30 cellular contexts compared by ENCODE assay signal in genomic region chr1:26945728-26946127, GRCh38. TPM values are rescaled to one million over a fixed set of nuclear protein-coding genes. Genes with fewer than 3 reads are reported as not detected.
A peak's percentile ranks its signal among the peaks of the same experiment; 100 is the strongest.
DNase-seq lines count a peak whose midpoint lies in the region; ATAC-seq, FAIRE-seq and TF ChIP-seq lines count a peak whose summit lies in the region.
"Had no signal": no experiment of that assay in that cellular context is flagged by ENCODE, and none has a peak within 500 bp of the region (broad histone marks: within the 10 kb centered on the region; RNA-seq: fewer than 3 reads in every experiment).

No MANE protein-coding gene starts in this region.

- POLR2A ChIA-PET in WTC11 (lab: Charles Lee) (no interaction called here), A673 (lab: Charles Lee; ENCODE audit: low non-redundant PET) (no interaction called here)

- DNase-seq in bronchial epithelial cell (ENCODE audit: low read depth) (no peak), heart right ventricle (peak; percentile 21 to 29), right lobe of liver (peak; percentile 75 to 88 (median 87)), spleen (peak; percentile 30), WTC11 (ENCODE audit: low spot score) (no peak), A673 (ENCODE audit: low spot score) (no peak)
- DNase-seq: activated CD4-positive, alpha-beta T cell treated with anti-CD3 and anti-CD28 coated beads for 48 hours; activated T-cell treated with anti-CD3 and anti-CD28 coated beads for 4 hours; anterior cingulate cortex; endodermal cell; kidney; NCI-H1694 treated with DMSO at 0.1 percent for 48 hours; NCI-H82; stimulated activated CD4-positive, alpha-beta T cell treated with anti-CD3 and anti-CD28 coated beads, Interleukin-15, amount 100 ng/mL, for 24 hours; T1000; upper lobe of right lung; WERI-Rb-1 had no signal

- TF ChIP-seq POLR2A in right lobe of liver (IDR thresholded peaks at IDR 0.05) = no peak
- TF ChIP-seq POLR2A in spleen (IDR thresholded peaks at IDR 0.05) = no peak

- H3K27ac Mint-ChIP-seq in WTC11 = no peak overlapping the region
- H3K27ac Mint-ChIP-seq: activated naive CD8-positive, alpha-beta T cell; endodermal cell; memory B cell; stimulated activated memory B cell treated with anti-CD40 and anti-IgM and Interleukin-4, amounts not matched to agents 10 μg/mL and 1 μg/mL and 100 μg/mL, for 72 hours had no signal

- H3K36me3 ChIP-seq in bronchial epithelial cell (ENCODE audit: control insufficient read depth, insufficient read depth, low read length) (peaks cover 32% of the 10 kb centered on the region), heart right ventricle (peaks cover 0 to 69% (median 40%) of the 10 kb centered on the region in 9 donors), right lobe of liver (peaks cover 8 to 38% (median 15%) of the 10 kb centered on the region in 4 donors), spleen (peaks cover 10 to 67% (median 60%) of the 10 kb centered on the region in 6 donors), A673 (ENCODE audit: insufficient read depth, low read length, poor library complexity, severe bottlenecking) (peaks cover 54% of the 10 kb centered on the region)

- TF ChIP-seq CTCF in bronchial epithelial cell (IDR thresholded peaks at IDR 0.05; ENCODE audit: insufficient read depth, low read length, severe bottlenecking) (no peak), heart right ventricle (IDR thresholded peaks at IDR 0.05) (no peak), right lobe of liver (IDR thresholded peaks at IDR 0.05) (no peak), spleen (IDR thresholded peaks at IDR 0.05 in 8 of 11, conservative IDR thresholded peaks at IDR 0.05 in 3 of 11) (no peak), WTC11 (IDR thresholded peaks at IDR 0.05) (no peak), A673 (conservative IDR thresholded peaks at IDR 0.05; ENCODE audit: low read depth, low read length) (no peak)

- intact Hi-C loops in heart right ventricle (cut with DNase I) (loop anchor here in 1 of 10 donors (2.0 kb wide), 1 partner anchor 21 kb away; no protein-coding TSS in a partner anchor), right lobe of liver (cut with DNase I) (no loop called here), spleen (cut with DNase I; ENCODE audit: low total_unique reads) (no loop called here), A673 (cut with micrococcal nuclease; ENCODE audit: unreplicated experiment) (no loop called here)

- 64 to 81% methylated on average over 8 of the region's 8 CpGs for WGBS in heart right ventricle, 2 donors
- 41% methylated on average over 6 of the region's 8 CpGs for WGBS in right lobe of liver (ENCODE audit: insufficient coverage, low coverage, low lambda C conversion rate, missing lambda C conversion rate)
- 73 to 89% (median 81%) methylated on average over 8 of the region's 8 CpGs for WGBS in spleen, 5 donors

- CTCF ChIA-PET in WTC11 (lab: Charles Lee) (no interaction called here), A673 (lab: Charles Lee) (no interaction called here)

- no peaks in the 10 kb centered on the region for H3K27me3 Mint-ChIP-seq in WTC11 (ENCODE audit: low read depth)
- H3K27me3 Mint-ChIP-seq: activated naive CD8-positive, alpha-beta T cell; memory B cell; stimulated activated memory B cell treated with anti-CD40 and anti-IgM and Interleukin-4, amounts not matched to agents 10 μg/mL and 1 μg/mL and 100 μg/mL, for 72 hours had no signal

- ATAC-seq in heart right ventricle (peak; percentile 38 to 66 (median 50)), right lobe of liver (peak; percentile 71 to 77 (median 74)), GM21576 (IDR thresholded peaks at IDR 0.05; ENCODE audit: unreplicated experiment) (no peak), HG02852 (IDR thresholded peaks at IDR 0.05; ENCODE audit: unreplicated experiment) (no peak), WTC11 (no peak)
- ATAC-seq: esophagus mucosa; stimulated activated memory B cell treated with anti-CD40 and anti-IgM and Interleukin-4, amounts not matched to agents 10 μg/mL and 1 μg/mL and 100 μg/mL, for 72 hours; upper lobe of right lung had no signal

- peaks cover 47% of the 10 kb centered on the region for H3K36me3 Mint-ChIP-seq in WTC11

- no peaks in the 10 kb centered on the region for H3K9me3 Mint-ChIP-seq in WTC11
- H3K9me3 Mint-ChIP-seq: memory B cell; stimulated activated memory B cell treated with anti-CD40 and anti-IgM and Interleukin-4, amounts not matched to agents 10 μg/mL and 1 μg/mL and 100 μg/mL, for 72 hours had no signal

- peak overlapping the region in 7 of 10 donors; percentile 47 to 81 (median 68) for H3K27ac ChIP-seq in heart right ventricle
- peak overlapping the region in 2 of 3 donors; percentile 60 to 81 for H3K27ac ChIP-seq in right lobe of liver
- H3K27ac ChIP-seq in spleen = peak overlapping the region in 1 of 8 donors; percentile 40
- no peak overlapping the region for H3K27ac ChIP-seq in A673 (ENCODE audit: low read depth, low read length, poor library complexity, severe bottlenecking)
- H3K27ac ChIP-seq: upper lobe of right lung, WERI-Rb-1 had no signal

- H3K27me3 ChIP-seq in bronchial epithelial cell (ENCODE audit: control insufficient read depth, insufficient read depth, low read length) = no peaks in the 10 kb centered on the region
- H3K27me3 ChIP-seq in heart right ventricle = no peaks in the 10 kb centered on the region
- no peaks in the 10 kb centered on the region for H3K27me3 ChIP-seq in right lobe of liver
- no peaks in the 10 kb centered on the region for H3K27me3 ChIP-seq in spleen (replicated peaks in 1 of 7)
- H3K27me3 ChIP-seq in A673 (replicated peaks; ENCODE audit: insufficient read depth, low read depth, low read length, poor library complexity) = no peaks in the 10 kb centered on the region
- H3K27me3 ChIP-seq: upper lobe of right lung had no signal

- FAIRE-seq in bronchial epithelial cell (lab: Jason Lieb, UNC) = peak; percentile 18
- FAIRE-seq: kidney had no signal

- no peak overlapping the region for H3K4me3 Mint-ChIP-seq in WTC11
- H3K4me3 Mint-ChIP-seq: activated naive CD8-positive, alpha-beta T cell; endodermal cell; memory B cell; stimulated activated memory B cell treated with anti-CD40 and anti-IgM and Interleukin-4, amounts not matched to agents 10 μg/mL and 1 μg/mL and 100 μg/mL, for 72 hours had no signal

- H3K4me3 ChIP-seq in bronchial epithelial cell (ENCODE audit: low read depth, low read length) = no peak overlapping the region
- no peak overlapping the region for H3K4me3 ChIP-seq in heart right ventricle
- H3K4me3 ChIP-seq in right lobe of liver = peak overlapping the region in 2 of 3 donors; percentile 25 to 32
- no peak overlapping the region for H3K4me3 ChIP-seq in spleen
- no peak overlapping the region for H3K4me3 ChIP-seq in A673 (ENCODE audit: low read depth, low read length, poor library complexity, severe bottlenecking)
- H3K4me3 ChIP-seq: HAP-1, upper lobe of right lung had no signal

- no peaks in the 10 kb centered on the region for H3K4me1 Mint-ChIP-seq in WTC11
- H3K4me1 Mint-ChIP-seq: stimulated activated memory B cell treated with anti-CD40 and anti-IgM and Interleukin-4, amounts not matched to agents 10 μg/mL and 1 μg/mL and 100 μg/mL, for 72 hours had no signal

- H3K9me3 ChIP-seq in heart right ventricle = no peaks in the 10 kb centered on the region
- no peaks in the 10 kb centered on the region for H3K9me3 ChIP-seq in right lobe of liver
- no peaks in the 10 kb centered on the region for H3K9me3 ChIP-seq in spleen
- H3K9me3 ChIP-seq in A673 (ENCODE audit: low read depth, low read length, poor library complexity, severe bottlenecking) = no peaks in the 10 kb centered on the region
- H3K9me3 ChIP-seq: HAP-1, upper lobe of right lung had no signal

- no TSS peak for BruUV-seq in A673 (replicated peaks; lab: Mats Ljungman, UMichigan)

- peaks cover 0 to 50% (median 21%) of the 10 kb centered on the region in 9 donors for H3K4me1 ChIP-seq in heart right ventricle
- peaks cover 0 to 87% (median 35%) of the 10 kb centered on the region in 4 donors for H3K4me1 ChIP-seq in right lobe of liver
- H3K4me1 ChIP-seq in spleen = peaks cover 0 to 23% (median under 1%) of the 10 kb centered on the region in 6 donors
- no peaks in the 10 kb centered on the region for H3K4me1 ChIP-seq in A673 (ENCODE audit: insufficient read depth, low read length, poor library complexity, severe bottlenecking)
- H3K4me1 ChIP-seq: HAP-1, upper lobe of right lung had no signal

RNA-seq across cellular contexts. Expression of gene KDF1, which starts 14.5 kb away (rescaled TPM):
- total RNA-seq in bronchial epithelial cell (13.2 and 14.7 TPM in 2 replicates), heart right ventricle (under 1 TPM in 4 of 10 donors, not detected in 6; 0.21 to 0.26 (median 0.24) TPM), right lobe of liver (1 to 10 TPM; 1.1 to 4.1 (median 2.5) TPM), spleen (1 to 10 TPM in 4 of 7 donors, under 1 TPM in 3; 0.44 to 2.1 (median 1.1) TPM), WTC11 (2021) (18.9 to 19.8 TPM (median 19.0 TPM) in 3 replicates), A673 (2021) (not detected in 2 replicates)
- polyA plus RNA-seq in heart right ventricle (under 1 TPM in 1 of 2 donors, not detected in 1; 0.15 TPM), spleen (1 to 10 TPM in 1 of 3 donors, under 1 TPM in 2; 0.67 to 1.1 (median 0.89) TPM)
- total RNA-seq: fibroblast of villous mesenchyme, myocyte, NCI-H460, SK-MEL-5 had no signal
- polyA plus RNA-seq: AG04450 had no signal

RNA-seq across cellular contexts. Expression of gene NUDC, which starts 24.2 kb away (rescaled TPM):
- total RNA-seq in bronchial epithelial cell (23.2 and 28.5 TPM in 2 replicates), heart right ventricle (10 to 100 TPM; 48.9 to 84.0 (median 61.4) TPM), right lobe of liver (10 to 100 TPM; 40.9 to 60.8 (median 48.4) TPM), spleen (10 to 100 TPM; 35.7 to 55.7 (median 49.3) TPM), WTC11 (2021) (101 to 118 TPM (median 108 TPM) in 3 replicates), A673 (2021) (172 and 187 TPM in 2 replicates)
- polyA plus RNA-seq in heart right ventricle (10 to 100 TPM; 62.8 to 95.9 TPM), spleen (10 to 100 TPM; 42.5 to 62.2 (median 48.8) TPM)

RNA-seq across cellular contexts. Expression of gene NR0B2, which starts 32.0 kb away (rescaled TPM):
- total RNA-seq in bronchial epithelial cell (not detected in 2 replicates), heart right ventricle (10 to 100 TPM in 2 of 10 donors, 1 to 10 TPM in 8; 2.7 to 14.7 (median 7.8) TPM), right lobe of liver (10 to 100 TPM; 25.6 to 69.6 (median 43.0) TPM), spleen (10 to 100 TPM in 3 of 7 donors, 1 to 10 TPM in 4; 2.6 to 27.1 (median 10.0) TPM), WTC11 (2021) (not detected in 3 replicates), A673 (2021) (not detected in 2 replicates)
- polyA plus RNA-seq in heart right ventricle (1 to 10 TPM; 2.7 to 4.0 TPM), spleen (10 to 100 TPM in 1 of 3 donors, 1 to 10 TPM in 1, under 1 TPM in 1; 0.74 to 10.7 (median 5.6) TPM)
- total RNA-seq: endodermal cell, esophagus mucosa, fibroblast of villous mesenchyme, myocyte, NCI-H460, SK-MEL-5 had no signal
- polyA plus RNA-seq: AG04450, BJ had no signal

RNA-seq across cellular contexts. Expression of gene GPATCH3, which starts 45.5 kb away (rescaled TPM):
- total RNA-seq in bronchial epithelial cell (7.6 and 11.8 TPM in 2 replicates), heart right ventricle (10 to 100 TPM in 1 of 10 donors, 1 to 10 TPM in 9; 6.5 to 10.0 (median 8.6) TPM), right lobe of liver (1 to 10 TPM; 6.0 to 8.1 (median 7.1) TPM), spleen (10 to 100 TPM; 14.3 to 20.2 (median 17.3) TPM), WTC11 (2021) (16.1 to 19.2 TPM (median 16.3 TPM) in 3 replicates), A673 (2021) (17.5 and 19.5 TPM in 2 replicates)
- polyA plus RNA-seq in heart right ventricle (10 to 100 TPM in 1 of 2 donors, 1 to 10 TPM in 1; 8.0 to 19.5 TPM), spleen (10 to 100 TPM; 13.3 to 25.8 (median 19.3) TPM)

RNA-seq across cellular contexts. Expression of gene TRNP1, which starts 47.8 kb away (rescaled TPM):
- total RNA-seq in bronchial epithelial cell (11.1 and 15.3 TPM in 2 replicates), heart right ventricle (10 to 100 TPM; 11.9 to 32.5 (median 22.3) TPM), right lobe of liver (10 to 100 TPM in 2 of 6 experiments, 1 to 10 TPM in 4; 2.0 to 24.8 (median 6.7) TPM), spleen (10 to 100 TPM in 2 of 7 donors, 1 to 10 TPM in 5; 3.1 to 18.1 (median 6.8) TPM), WTC11 (2021) (37.6 to 51.4 TPM (median 49.4 TPM) in 3 replicates), A673 (2021) (1.0 and 1.4 TPM in 2 replicates)
- polyA plus RNA-seq in heart right ventricle (10 to 100 TPM; 17.7 to 48.6 TPM), spleen (1 to 10 TPM; 3.3 to 9.7 (median 6.1) TPM)

Comparison
In these comparisons a context has a peak if more than half of its experiments do, and no peak if none do; other contexts are left out.
1. DNase-seq: peak in heart right ventricle (2 of 2), right lobe of liver (3 of 3) and spleen (single experiment); none in bronchial epithelial cell (single experiment), WTC11 (single experiment) and A673 (single experiment).
2. H3K4me3 ChIP-seq: peak in right lobe of liver (2 of 3); none in bronchial epithelial cell (single experiment), heart right ventricle (0 of 10), spleen (0 of 8) and A673 (single experiment).
3. ATAC-seq: peak in heart right ventricle (8 of 8) and right lobe of liver (4 of 4); none in GM21576 (single experiment), HG02852 (single experiment) and WTC11 (single experiment).